ENCODE assay signal across 12 cellular contexts in the genomic region with DNA sequence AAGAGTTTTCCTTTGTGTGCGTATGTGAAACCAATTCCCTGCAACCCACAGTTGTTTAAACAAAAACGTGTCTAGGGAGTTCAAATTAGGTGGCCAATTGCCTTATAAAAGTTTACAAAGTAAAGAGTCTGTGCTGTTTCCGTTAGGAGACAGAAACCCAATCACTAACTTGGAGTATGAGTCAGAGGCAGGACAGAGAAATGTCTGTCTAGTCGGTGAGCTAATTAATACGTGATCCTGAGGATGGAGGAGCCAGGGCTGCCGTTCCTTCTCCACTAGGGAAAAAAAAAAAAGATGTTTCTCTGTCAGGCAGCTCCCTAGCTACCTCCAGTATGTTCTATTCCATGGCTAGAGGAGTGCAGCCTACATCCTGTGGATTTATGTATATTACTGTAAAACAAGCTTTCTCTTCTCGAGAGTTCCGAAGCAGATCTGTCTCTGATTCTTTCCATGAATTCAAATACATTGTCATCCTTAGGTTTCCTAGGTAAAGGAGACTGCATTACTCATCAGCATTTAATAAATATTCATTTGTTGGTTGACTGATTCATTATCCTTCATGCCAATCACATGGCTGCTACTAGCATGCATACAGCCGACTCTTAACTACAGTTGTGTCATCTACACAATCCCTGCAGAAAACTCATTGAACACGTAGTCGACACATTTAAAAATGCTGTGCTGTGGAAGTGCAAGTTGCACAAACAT.
DNase-seq lines count a peak whose midpoint lies in the region; ATAC-seq and TF ChIP-seq lines count a peak whose summit lies in the region.
"Had no signal": no experiment of that assay in that cellular context is flagged by ENCODE, and none has a peak within 500 bp of the region (broad histone marks: within the 10 kb centered on the region; RNA-seq: fewer than 3 reads in every experiment).

No MANE protein-coding gene starts in this region.

- H3K36me3 ChIP-seq in RWPE2 (ENCODE audit: low read depth) (no peaks in the 10 kb centered on the region), fibroblast of lung (ENCODE audit: control insufficient read depth, insufficient read depth, low read length) (no peaks in the 10 kb centered on the region)
- H3K36me3 ChIP-seq: tibial artery had no signal

- H3K4me1 ChIP-seq in RWPE2 (ENCODE audit: insufficient read depth, poor library complexity, severe bottlenecking) (no peaks in the 10 kb centered on the region), fibroblast of lung (ENCODE audit: control insufficient read depth, extremely low read depth, insufficient read depth, low read length) (no peaks in the 10 kb centered on the region)
- H3K4me1 ChIP-seq: tibial artery had no signal

- H3K4me2 ChIP-seq in fibroblast of lung (ENCODE audit: extremely low read depth, insufficient read depth, low read length): no peak overlapping the region

- H3K27ac Mint-ChIP-seq in Calu3 (ENCODE audit: unreplicated experiment): no peak overlapping the region

- no peaks in the 10 kb centered on the region for H3K4me1 Mint-ChIP-seq in Calu3 (ENCODE audit: low read depth, unreplicated experiment)

- no peak overlapping the region for H2AFZ ChIP-seq in fibroblast of lung (ENCODE audit: low read length)

- no peaks in the 10 kb centered on the region for H3K9me3 Mint-ChIP-seq in Calu3 (ENCODE audit: low read depth, unreplicated experiment)

- H3K36me3 Mint-ChIP-seq in Calu3 (ENCODE audit: insufficient read depth, unreplicated experiment): no peaks in the 10 kb centered on the region

- no peak overlapping the region for H3K4me3 ChIP-seq in RWPE2 (ENCODE audit: severe bottlenecking)
- H3K4me3 ChIP-seq in fibroblast of lung (replicated peaks in 1 of 4; ENCODE audit: control extremely low read depth in 1 of 4, insufficient read depth in 1 of 4, low read depth in 3 of 4, low read length in 4 of 4): no peak overlapping the region
- H3K4me3 ChIP-seq: tibial artery had no signal

- intact Hi-C loops in Calu3 (cut with micrococcal nuclease; ENCODE audit: unreplicated experiment) (no loop called here), cardiac septum (cut with DNase I) (no loop called here)

- no peak overlapping the region for H3K9ac ChIP-seq in fibroblast of lung (ENCODE audit: insufficient read depth, low read length)

- no peaks in the 10 kb centered on the region for H3K79me2 ChIP-seq in fibroblast of lung (ENCODE audit: control insufficient read depth, insufficient read depth, low read length)

- H3K27me3 Mint-ChIP-seq in Calu3 (ENCODE audit: unreplicated experiment): no peaks in the 10 kb centered on the region

- H3K9me3 ChIP-seq in RWPE2 (ENCODE audit: severe bottlenecking) (no peaks in the 10 kb centered on the region), fibroblast of lung (ENCODE audit: control insufficient read depth, insufficient read depth, low read depth, low read length) (no peaks in the 10 kb centered on the region)
- H3K9me3 ChIP-seq: tibial artery had no signal

- no peaks in the 10 kb centered on the region for H3K27me3 ChIP-seq in RWPE2 (ENCODE audit: insufficient read depth, poor library complexity, severe bottlenecking)
- H3K27me3 ChIP-seq in fibroblast of lung (ENCODE audit: control insufficient read depth, insufficient read depth, low read length): no peaks in the 10 kb centered on the region

- DNase-seq in Calu3 (peak; percentile 38), RWPE2 (ENCODE audit: low spot score) (no peak), fibroblast of lung (ENCODE audit: low read depth in 2 of 2) (peak; percentile 60 to 96), non-pigmented ciliary epithelial cell (ENCODE audit: low read depth) (peak; percentile 76), NCI-H524 treated with DMSO at 0.1 percent for 48 hours (lab: John Stamatoyannopoulos, UW) (no peak), NCI-H226 (no peak), cardiac septum (ENCODE audit: low spot score) (no peak)
- DNase-seq: activated CD8-positive, alpha-beta memory T cell treated with anti-CD3 and anti-CD28 coated beads, Interleukin-2, amount 50 U/mL, for 4 hours; left ventricle myocardium superior; NCI-H1092; tibial artery had no signal

- peak; percentile 86; the same call in 2 of the 3 replicates for ATAC-seq in RWPE2 (ENCODE audit: low read depth)
- no peak for ATAC-seq in GM21825 (IDR thresholded peaks at IDR 0.05; ENCODE audit: unreplicated experiment)
- ATAC-seq: left ventricle myocardium superior had no signal

- no peaks in the 10 kb centered on the region for H4K20me1 ChIP-seq in fibroblast of lung (ENCODE audit: control insufficient read depth, extremely low read depth, insufficient read depth, low read length)

- TF ChIP-seq CTCF in Calu3 (IDR thresholded peaks at IDR 0.05; ENCODE audit: unreplicated experiment): no peak
- no peak for TF ChIP-seq CTCF in RWPE2 (IDR thresholded peaks at IDR 0.05; ENCODE audit: poor library complexity, severe bottlenecking)
- no peak for TF ChIP-seq CTCF in fibroblast of lung (conservative IDR thresholded peaks at IDR 0.05 in 1 of 2, IDR thresholded peaks at IDR 0.05 in 1 of 2; ENCODE audit: low read depth in 1 of 2, low read length in 2 of 2)

- BruUV-seq in Calu3 (replicated peaks; lab: Mats Ljungman, UMichigan): no TSS peak

- CTCF ChIA-PET in Calu3 (lab: Charles Lee): interaction anchor here (0.5 to 1.2 kb wide), 5 partner anchors 40 to 809 kb away, joined by 3 to 10 read pairs (median 3); no protein-coding TSS in a partner anchor

- H3K27ac ChIP-seq in RWPE2 (ENCODE audit: poor library complexity, severe bottlenecking): peak overlapping the region; percentile 47
- H3K27ac ChIP-seq in fibroblast of lung (ENCODE audit: insufficient read depth, low read length): no peak overlapping the region
- H3K27ac ChIP-seq: tibial artery had no signal

- H3K4me3 Mint-ChIP-seq in Calu3 (ENCODE audit: low read depth, unreplicated experiment): no peak overlapping the region

Comparison
In these comparisons a context has a peak if more than half of its experiments do, and no peak if none do; other contexts are left out.
1. DNase-seq: peak in Calu3 (single experiment), fibroblast of lung (2 of 2) and non-pigmented ciliary epithelial cell (single experiment); none in RWPE2 (single experiment), NCI-H524 treated with DMSO at 0.1 percent for 48 hours (single experiment), NCI-H226 (single experiment) and cardiac septum (single experiment).